In genomic region chr10:22984066-22984465, GRCh38 we compare ENCODE assay signal across 19 cellular contexts. TPM values are rescaled to one million over a fixed set of nuclear protein-coding genes. Genes with fewer than 3 reads are reported as not detected.
"Had no signal": no experiment of that assay in that cellular context is flagged by ENCODE, and none has a peak within 500 bp of the region (broad histone marks: within the 10 kb centered on the region; RNA-seq: fewer than 3 reads in every experiment).

No MANE protein-coding gene starts in this region.

- H3K27ac Mint-ChIP-seq: activated CD4-positive, alpha-beta memory T cell treated with anti-CD3 and anti-CD28 coated beads, Interleukin-2, amount 10 ng/mL, durations not matched to agents 7 days and 5 days; activated T-cell treated with anti-CD3 and anti-CD28 coated beads, Interleukin-2, amount 50 U/mL, for 72 hours; immature natural killer cell; naive thymus-derived CD4-positive, alpha-beta T cell; stimulated activated effector memory CD8-positive, alpha-beta T cell treated with anti-CD3 and anti-CD28 coated beads, Interleukin-12 subunit alpha, Interleukin-12 subunit beta, amount 100 ng/mL, for 72 hours had no signal

- H3K9me3 ChIP-seq: lower lobe of right lung, neutrophil, transverse colon had no signal

- H3K4me3 Mint-ChIP-seq: activated CD4-positive, alpha-beta memory T cell treated with anti-CD3 and anti-CD28 coated beads, Interleukin-2, amount 10 ng/mL, durations not matched to agents 7 days and 5 days; activated T-cell treated with anti-CD3 and anti-CD28 coated beads, Interleukin-2, amount 50 U/mL, for 72 hours; immature natural killer cell; naive thymus-derived CD4-positive, alpha-beta T cell; stimulated activated effector memory CD8-positive, alpha-beta T cell treated with anti-CD3 and anti-CD28 coated beads, Interleukin-12 subunit alpha, Interleukin-12 subunit beta, amount 100 ng/mL, for 72 hours had no signal

- H3K4me3 ChIP-seq: coronary artery, lower lobe of right lung, smooth muscle cell, transverse colon had no signal

- H3K36me3 Mint-ChIP-seq: naive thymus-derived CD4-positive, alpha-beta T cell; stimulated activated effector memory CD8-positive, alpha-beta T cell treated with anti-CD3 and anti-CD28 coated beads, Interleukin-12 subunit alpha, Interleukin-12 subunit beta, amount 100 ng/mL, for 72 hours had no signal

- H3K27me3 ChIP-seq: neutrophil had no signal

- DNase-seq: activated CD4-positive, alpha-beta memory T cell treated with anti-CD3 and anti-CD28 coated beads, Interleukin-2, amount 10 ng/mL, durations not matched to agents 7 days and 5 days; activated CD8-positive, alpha-beta memory T cell treated with anti-CD3 and anti-CD28 coated beads, Interleukin-2, amount 50 U/mL, for 4 hours; activated naive CD4-positive, alpha-beta T cell; activated T-cell treated with anti-CD3 and anti-CD28 coated beads, Interleukin-2, amount 50 U/mL, for 72 hours; effector CD8-positive, alpha-beta T cell; immature natural killer cell; left cardiac atrium; lower lobe of right lung; naive thymus-derived CD4-positive, alpha-beta T cell; right cardiac atrium; T1000; transverse colon had no signal

- ATAC-seq: activated T-cell treated with anti-CD3 and anti-CD28 coated beads, Interleukin-2, amount 50 U/mL, for 72 hours; left cardiac atrium; lower lobe of right lung; naive thymus-derived CD4-positive, alpha-beta T cell; right cardiac atrium; stimulated activated effector memory CD8-positive, alpha-beta T cell treated with anti-CD3 and anti-CD28 coated beads, Interleukin-12 subunit alpha, Interleukin-12 subunit beta, amount 100 ng/mL, for 72 hours had no signal

- H3K9me3 Mint-ChIP-seq: activated CD4-positive, alpha-beta memory T cell treated with anti-CD3 and anti-CD28 coated beads, Interleukin-2, amount 10 ng/mL, durations not matched to agents 7 days and 5 days; activated T-cell treated with anti-CD3 and anti-CD28 coated beads, Interleukin-2, amount 50 U/mL, for 72 hours; immature natural killer cell; naive thymus-derived CD4-positive, alpha-beta T cell; stimulated activated effector memory CD8-positive, alpha-beta T cell treated with anti-CD3 and anti-CD28 coated beads, Interleukin-12 subunit alpha, Interleukin-12 subunit beta, amount 100 ng/mL, for 72 hours had no signal

- H3K4me1 Mint-ChIP-seq: stimulated activated effector memory CD8-positive, alpha-beta T cell treated with anti-CD3 and anti-CD28 coated beads, Interleukin-12 subunit alpha, Interleukin-12 subunit beta, amount 100 ng/mL, for 72 hours had no signal

- H3K4me1 ChIP-seq: transverse colon had no signal

- H3K27ac ChIP-seq: coronary artery, lower lobe of right lung, neutrophil, transverse colon, VCaP had no signal

- H3K36me3 ChIP-seq: lower lobe of right lung, neutrophil, transverse colon had no signal

- H3K4me2 ChIP-seq: smooth muscle cell had no signal

RNA-seq across cellular contexts. Expression of gene ARMC3, which starts 56.2 kb away (rescaled TPM):
- total RNA-seq: activated CD4-positive, alpha-beta memory T cell treated with anti-CD3 and anti-CD28 coated beads, Interleukin-2, amount 10 ng/mL, durations not matched to agents 7 days and 5 days; activated T-cell treated with anti-CD3 and anti-CD28 coated beads, Interleukin-2, amount 50 U/mL, for 72 hours; fibroblast of villous mesenchyme; left cardiac atrium; naive thymus-derived CD4-positive, alpha-beta T cell; posterior vena cava; right cardiac atrium; smooth muscle cell; transverse colon had no signal
